ENCODE assay signal across 8 cellular contexts in genomic region chr2:224584111-224584764, GRCh38. TPM values are rescaled to one million over a fixed set of nuclear protein-coding genes. Genes with fewer than 3 reads are reported as not detected.
A peak's percentile ranks its signal among the peaks of the same experiment; 100 is the strongest.
DNase-seq lines count a peak whose midpoint lies in the region; ATAC-seq and TF ChIP-seq lines count a peak whose summit lies in the region.

No MANE protein-coding gene starts in this region.

- peak overlapping the region; percentile 97 for H3K27ac Mint-ChIP-seq in stimulated activated memory B cell treated with anti-CD40 and anti-IgM and Interleukin-4, amounts not matched to agents 10 μg/mL and 1 μg/mL and 100 μg/mL, for 72 hours

- H3K4me1 Mint-ChIP-seq in stimulated activated memory B cell treated with anti-CD40 and anti-IgM and Interleukin-4, amounts not matched to agents 10 μg/mL and 1 μg/mL and 100 μg/mL, for 72 hours: peaks cover 33% of the 10 kb centered on the region

- H3K4me3 Mint-ChIP-seq in stimulated activated memory B cell treated with anti-CD40 and anti-IgM and Interleukin-4, amounts not matched to agents 10 μg/mL and 1 μg/mL and 100 μg/mL, for 72 hours: peak overlapping the region; percentile 100

- TF ChIP-seq CTCF in choroid plexus epithelial cell (conservative IDR thresholded peaks at IDR 0.05; ENCODE audit: low read depth, low read length): no peak

- ATAC-seq in HG03342 (IDR thresholded peaks at IDR 0.05; ENCODE audit: unreplicated experiment) (peak; percentile 9), left lobe of liver (no peak)
- no peak for ATAC-seq in stimulated activated memory B cell treated with anti-CD40 and anti-IgM and Interleukin-4, amounts not matched to agents 10 μg/mL and 1 μg/mL and 100 μg/mL, for 72 hours

- peak overlapping the region; percentile 84 for H3K4me3 ChIP-seq in choroid plexus epithelial cell (ENCODE audit: low read depth, low read length)

- H3K36me3 Mint-ChIP-seq in stimulated activated memory B cell treated with anti-CD40 and anti-IgM and Interleukin-4, amounts not matched to agents 10 μg/mL and 1 μg/mL and 100 μg/mL, for 72 hours: peaks cover 19% of the 10 kb centered on the region

- H3K27me3 Mint-ChIP-seq in stimulated activated memory B cell treated with anti-CD40 and anti-IgM and Interleukin-4, amounts not matched to agents 10 μg/mL and 1 μg/mL and 100 μg/mL, for 72 hours: no peaks in the 10 kb centered on the region

- peak; percentile 28 for DNase-seq in stimulated activated CD4-positive, alpha-beta T cell treated with anti-CD3 and anti-CD28 coated beads, Interleukin-12 subunit alpha, Interleukin-12 subunit beta, amount 100 ng/mL, for 4 hours
- no peak for DNase-seq in stimulated activated CD4-positive, alpha-beta T cell treated with anti-CD3 and anti-CD28 coated beads, Interleukin-1b, Interleukin-23, amount 100 ng/mL, for 48 hours
- DNase-seq in T-helper 1 cell (peak in 3 of 5 donors; percentile 6 to 16 (median 11)), choroid plexus epithelial cell (ENCODE audit: low read depth) (peak; percentile 53), left lobe of liver (ENCODE audit: low spot score) (peak; percentile 52), occipital lobe (lab: John Stamatoyannopoulos, UW) (no peak)

- H3K9me3 Mint-ChIP-seq in stimulated activated memory B cell treated with anti-CD40 and anti-IgM and Interleukin-4, amounts not matched to agents 10 μg/mL and 1 μg/mL and 100 μg/mL, for 72 hours: no peaks in the 10 kb centered on the region

RNA-seq across cellular contexts. Expression of gene CUL3, which starts 0.9 kb away (rescaled TPM):
- 34.6 TPM for total RNA-seq in left lobe of liver
- total RNA-seq in occipital lobe: 98.6 TPM

Comparison
In these comparisons a context has a peak if more than half of its experiments do, and no peak if none do; other contexts are left out.
1. DNase-seq: peak in stimulated activated CD4-positive, alpha-beta T cell treated with anti-CD3 and anti-CD28 coated beads, Interleukin-12 subunit alpha, Interleukin-12 subunit beta, amount 100 ng/mL, for 4 hours (single experiment), T-helper 1 cell (3 of 5), choroid plexus epithelial cell (single experiment) and left lobe of liver (single experiment); none in stimulated activated CD4-positive, alpha-beta T cell treated with anti-CD3 and anti-CD28 coated beads, Interleukin-1b, Interleukin-23, amount 100 ng/mL, for 48 hours (single experiment) and occipital lobe (single experiment).